Comparison of ENCODE assay signal across 8 cellular contexts in genomic region chr22:46296257-46297150, GRCh38. TPM values are rescaled to one million over a fixed set of nuclear protein-coding genes. Genes with fewer than 3 reads are reported as not detected.
A peak's percentile ranks its signal among the peaks of the same experiment; 100 is the strongest.
DNase-seq lines count a peak whose midpoint lies in the region; ATAC-seq, FAIRE-seq and TF ChIP-seq lines count a peak whose summit lies in the region.

TSS of gene GTSE1 (plus strand) at chr22:46296870. CDS start at chr22:46297401, 531 bp downstream.

- peak within 1 kb of the TSS; percentile 88 for H3K27ac ChIP-seq in layer of hippocampus (ENCODE audit: low read depth, low read length)

- no peaks in the 10 kb centered on the region for H3K9me3 ChIP-seq in BE2C

- peak; percentile 85 for ATAC-seq in HG03457 (IDR thresholded peaks at IDR 0.05; ENCODE audit: unreplicated experiment)

- TF ChIP-seq CTCF in BE2C (IDR thresholded peaks at IDR 0.05; ENCODE audit: low read depth, low read length) = peak; percentile 44

- no peaks in the 10 kb centered on the region; the same call in 1 of the 2 replicates for H3K4me1 ChIP-seq in BE2C

- FAIRE-seq in GM19239 (lab: Jason Lieb, UNC) (peak; percentile 99), colon (lab: Jason Lieb, UNC) (peak; percentile 64)

- DNase-seq in BE2C (peak; percentile 99), GM19239 (ENCODE audit: insufficient read length, low spot score) (peak; percentile 98), NCI-H524 treated with DMSO at 0.1 percent for 48 hours (lab: John Stamatoyannopoulos, UW) (peak; percentile 92)
- DNase-seq in activated CD4-positive, alpha-beta T cell treated with anti-CD3 and anti-CD28 coated beads for 48 hours = peak; percentile 98
- DNase-seq in stimulated activated CD4-positive, alpha-beta T cell treated with anti-CD3 and anti-CD28 coated beads, Interleukin-1b, Interleukin-23, amount 100 ng/mL, for 4 hours (ENCODE audit: low read depth in 2 of 2) = peak; percentile 93 to 94

- H3K36me3 ChIP-seq in BE2C = peaks cover 33% of the 10 kb centered on the region

- peak within 1 kb of the TSS; percentile 88 for H3K4me3 ChIP-seq in BE2C (ENCODE audit: low read depth, low read length)

- H3K27me3 ChIP-seq in BE2C (no peaks in the 10 kb centered on the region), layer of hippocampus (ENCODE audit: control insufficient read depth, insufficient read depth, low read length) (no peaks in the 10 kb centered on the region)

RNA-seq across cellular contexts. Expression of gene GTSE1, which starts in this region (rescaled TPM):
- polyA plus RNA-seq in BE2C (2012; ENCODE audit: insufficient read depth, insufficient read length, low read depth) = 8.9 TPM

Comparison
In these comparisons a context has a peak if more than half of its experiments do, and no peak if none do; other contexts are left out.
1. Peak in every context shown above with its lines: DNase-seq, ATAC-seq, H3K4me3 ChIP-seq and H3K27ac ChIP-seq.